ENCODE assay signal across 14 cellular contexts in genomic region chr19:18610556-18611326, GRCh38. TPM values are rescaled to one million over a fixed set of nuclear protein-coding genes. Genes with fewer than 3 reads are reported as not detected.
DNase-seq lines count a peak whose midpoint lies in the region; ATAC-seq and TF ChIP-seq lines count a peak whose summit lies in the region.
"Had no signal": no experiment of that assay in that cellular context is flagged by ENCODE, and none has a peak within 500 bp of the region (broad histone marks: within the 10 kb centered on the region; RNA-seq: fewer than 3 reads in every experiment).

No MANE protein-coding gene starts in this region.

- no TSS peak for BruUV-seq in Calu3 (replicated peaks; lab: Mats Ljungman, UMichigan)

- H2AFZ ChIP-seq in neural cell (ENCODE audit: low read depth, low read length): no peak overlapping the region

- no peaks in the 10 kb centered on the region for H3K79me2 ChIP-seq in neural cell (replicated peaks; ENCODE audit: insufficient read depth, low read length)

- CTCF ChIA-PET in Calu3 (lab: Charles Lee): no interaction called here

- H3K4me3 ChIP-seq in neural cell (ENCODE audit: low read length): peak overlapping the region; percentile 86

- TF ChIP-seq RAD21 in Ishikawa (IDR thresholded peaks at IDR 0.05; ENCODE audit: low read depth): no peak
- no peak for TF ChIP-seq RAD21 in neural cell (conservative IDR thresholded peaks at IDR 0.05)

- H3K27me3 Mint-ChIP-seq in Calu3 (ENCODE audit: unreplicated experiment) (peaks cover 85% of the 10 kb centered on the region), endothelial cell (ENCODE audit: unreplicated experiment) (peaks cover 31% of the 10 kb centered on the region)

- H3K4me2 ChIP-seq in neural cell (ENCODE audit: low read length): peak overlapping the region; percentile 35

- ATAC-seq in HG03571 (IDR thresholded peaks at IDR 0.05; ENCODE audit: unreplicated experiment): no peak
- ATAC-seq: heart left ventricle, right cardiac atrium had no signal

- H3K36me3 Mint-ChIP-seq in Calu3 (ENCODE audit: insufficient read depth, unreplicated experiment): peaks cover 9% of the 10 kb centered on the region
- peaks cover 4% of the 10 kb centered on the region for H3K36me3 Mint-ChIP-seq in endothelial cell (ENCODE audit: low read depth, unreplicated experiment)

- H3K36me3 ChIP-seq in neural cell (ENCODE audit: insufficient read depth, low read length): no peaks in the 10 kb centered on the region
- H3K36me3 ChIP-seq: heart left ventricle had no signal

- no peak for TF ChIP-seq CTCF in Calu3 (IDR thresholded peaks at IDR 0.05; ENCODE audit: unreplicated experiment)
- TF ChIP-seq CTCF in endothelial cell (IDR thresholded peaks at IDR 0.05; ENCODE audit: unreplicated experiment): no peak
- TF ChIP-seq CTCF in neural cell (IDR thresholded peaks at IDR 0.05; ENCODE audit: poor library complexity, severe bottlenecking): no peak

- intact Hi-C loops in Calu3 (cut with micrococcal nuclease; ENCODE audit: unreplicated experiment): no loop called here

- H3K27ac ChIP-seq in neural cell (ENCODE audit: low read length): no peak overlapping the region
- H3K27ac ChIP-seq: epithelial cell of prostate, heart left ventricle had no signal

- H4K20me1 ChIP-seq in neural cell (ENCODE audit: insufficient read depth): no peaks in the 10 kb centered on the region

- H3K4me1 Mint-ChIP-seq in Calu3 (ENCODE audit: low read depth, unreplicated experiment) (peaks cover 7% of the 10 kb centered on the region), endothelial cell (ENCODE audit: unreplicated experiment) (peaks cover 10% of the 10 kb centered on the region)

- no peak for DNase-seq in Calu3
- no peak for DNase-seq in endothelial cell (ENCODE audit: low spot score)
- DNase-seq in T1000 (lab: John Stamatoyannopoulos, UW): no peak
- DNase-seq in SIG-M5 (lab: John Stamatoyannopoulos, UW): no peak
- no peak for DNase-seq in ureter (ENCODE audit: low spot score)
- DNase-seq: activated CD4-positive, alpha-beta T cell treated with anti-CD3 and anti-CD28 coated beads, Interleukin-2, amount 10 ng/mL, durations not matched to agents 7 days and 5 days; heart left ventricle; NCI-H2107; right cardiac atrium had no signal

- H3K9ac ChIP-seq in neural cell (ENCODE audit: low read length): no peak overlapping the region

- H3F3A ChIP-seq in neural cell (ENCODE audit: insufficient read depth, low read length, poor library complexity, severe bottlenecking): no peaks in the 10 kb centered on the region

- no peaks in the 10 kb centered on the region for H3K9me2 ChIP-seq in neural cell (ENCODE audit: insufficient read depth, low read length)

- H3K9me3 ChIP-seq in neural cell (ENCODE audit: low read length): no peaks in the 10 kb centered on the region
- H3K9me3 ChIP-seq: heart left ventricle had no signal

- H3K27ac Mint-ChIP-seq in Calu3 (ENCODE audit: unreplicated experiment): no peak overlapping the region
- no peak overlapping the region for H3K27ac Mint-ChIP-seq in endothelial cell (ENCODE audit: unreplicated experiment)
- H3K27ac Mint-ChIP-seq: activated CD4-positive, alpha-beta T cell treated with anti-CD3 and anti-CD28 coated beads, Interleukin-2, amount 10 ng/mL, durations not matched to agents 7 days and 5 days; activated T-helper 1 cell treated with anti-CD3 and anti-CD28 coated beads, Interleukin-12 subunit alpha, Interleukin-12 subunit beta, Interleukin-2, Interleukin-4 antibody, amounts not matched to agents 30 ng/mL and 10 ng/mL and 1 ng/mL, durations not matched to agents 14 hours and 24 hours and 36 hours had no signal

- H3K27me3 ChIP-seq in neural cell (ENCODE audit: insufficient read depth, low read depth, low read length): peaks cover 66% of the 10 kb centered on the region

- H3K4me3 Mint-ChIP-seq in Calu3 (ENCODE audit: low read depth, unreplicated experiment) (peak overlapping the region; percentile 31), endothelial cell (ENCODE audit: unreplicated experiment) (peak overlapping the region; percentile 73)
- H3K4me3 Mint-ChIP-seq: activated CD4-positive, alpha-beta T cell treated with anti-CD3 and anti-CD28 coated beads, Interleukin-2, amount 10 ng/mL, durations not matched to agents 7 days and 5 days; activated T-helper 1 cell treated with anti-CD3 and anti-CD28 coated beads, Interleukin-12 subunit alpha, Interleukin-12 subunit beta, Interleukin-2, Interleukin-4 antibody, amounts not matched to agents 30 ng/mL and 10 ng/mL and 1 ng/mL, durations not matched to agents 14 hours and 24 hours and 36 hours had no signal

- TF ChIP-seq EP300 in Ishikawa (IDR thresholded peaks at IDR 0.05; ENCODE audit: borderline replicate concordance) (peak; percentile 84), neural cell (conservative IDR thresholded peaks at IDR 0.05; ENCODE audit: poor library complexity, severe bottlenecking) (no peak)

- H3K9me3 Mint-ChIP-seq in Calu3 (ENCODE audit: low read depth, unreplicated experiment) (no peaks in the 10 kb centered on the region), endothelial cell (ENCODE audit: unreplicated experiment) (no peaks in the 10 kb centered on the region)
- H3K9me3 Mint-ChIP-seq: activated CD4-positive, alpha-beta T cell treated with anti-CD3 and anti-CD28 coated beads, Interleukin-2, amount 10 ng/mL, durations not matched to agents 7 days and 5 days; activated T-helper 1 cell treated with anti-CD3 and anti-CD28 coated beads, Interleukin-12 subunit alpha, Interleukin-12 subunit beta, Interleukin-2, Interleukin-4 antibody, amounts not matched to agents 30 ng/mL and 10 ng/mL and 1 ng/mL, durations not matched to agents 14 hours and 24 hours and 36 hours had no signal

TF ChIP-seq in Ishikawa, 13 proteins besides CTCF, POLR2A, EP300 and RAD21 (continues in another document):
- TF ChIP-seq FOXM1 (IDR thresholded peaks at IDR 0.05; ENCODE audit: borderline replicate concordance, low read depth): peak; percentile 65
- TF ChIP-seq TAF1 (IDR thresholded peaks at IDR 0.05; ENCODE audit: low read depth): no peak
- TF ChIP-seq NFIC (IDR thresholded peaks at IDR 0.05): peak; percentile 67; the same call in 1 of the 2 replicates
- TF ChIP-seq CREB1 (IDR thresholded peaks at IDR 0.05; ENCODE audit: low read depth): no peak
- TF ChIP-seq TCF12 (IDR thresholded peaks at IDR 0.05; ENCODE audit: low read depth): peak; percentile 93
- TF ChIP-seq USF1 (IDR thresholded peaks at IDR 0.05): no peak
- TF ChIP-seq MAX (IDR thresholded peaks at IDR 0.05): peak; percentile 8; the same call in 1 of the 2 replicates
- no peak for TF ChIP-seq EGR1 (IDR thresholded peaks at IDR 0.05)
- peak; percentile 56 for TF ChIP-seq YY1 (IDR thresholded peaks at IDR 0.05; ENCODE audit: low read depth)

TF ChIP-seq in neural cell, 6 proteins besides CTCF, POLR2A, EP300 and RAD21:
- TF ChIP-seq MXI1 (conservative IDR thresholded peaks at IDR 0.05; ENCODE audit: poor library complexity, severe bottlenecking): no peak
- no peak for TF ChIP-seq EZH2 (IDR thresholded peaks at IDR 0.05; ENCODE audit: borderline replicate concordance, insufficient read depth, low read length, poor library complexity, severe bottlenecking)

RNA-seq across cellular contexts. Expression of gene TMEM59L, which starts 1.9 kb away (rescaled TPM):
- total RNA-seq in Calu3 (2022) (0.71 TPM in 1 of 2 replicates, not detected in the other), endothelial cell (ENCODE audit: unreplicated experiment) (0.15 TPM), ureter (1.3 TPM)
- 138 and 173 TPM in 2 replicates for polyA plus RNA-seq in neural cell
- polyA minus RNA-seq in neural cell: 39.4 and 42.1 TPM in 2 replicates

RNA-seq across cellular contexts. Expression of gene CRLF1, which starts 4.1 kb away (rescaled TPM):
- total RNA-seq in Calu3 (2022) (1.1 TPM in 1 of 2 replicates, not detected in the other), endothelial cell (ENCODE audit: unreplicated experiment) (0.74 TPM), ureter (7.8 TPM)
- 3.3 and 14.2 TPM in 2 replicates for polyA plus RNA-seq in neural cell
- polyA minus RNA-seq in neural cell: not detected in 2 replicates
- total RNA-seq: activated CD4-positive, alpha-beta T cell treated with anti-CD3 and anti-CD28 coated beads, Interleukin-2, amount 10 ng/mL, durations not matched to agents 7 days and 5 days; activated T-helper 1 cell treated with anti-CD3 and anti-CD28 coated beads, Interleukin-12 subunit alpha, Interleukin-12 subunit beta, Interleukin-2, Interleukin-4 antibody, amounts not matched to agents 30 ng/mL and 10 ng/mL and 1 ng/mL, durations not matched to agents 14 hours and 24 hours and 36 hours had no signal

RNA-seq across cellular contexts. Expression of gene REX1BD, which starts 22.1 kb away (rescaled TPM):
- total RNA-seq in Calu3 (2022) (39.9 and 40.1 TPM in 2 replicates), endothelial cell (ENCODE audit: unreplicated experiment) (88.8 TPM), ureter (62.1 TPM)
- polyA plus RNA-seq in neural cell: 214 and 277 TPM in 2 replicates
- polyA minus RNA-seq in neural cell: 21.4 and 24.6 TPM in 2 replicates

RNA-seq across cellular contexts. Expression of gene KLHL26, which starts 26.1 kb away (rescaled TPM):
- 7.2 and 7.5 TPM in 2 replicates for total RNA-seq in Calu3 (2022)
- total RNA-seq in endothelial cell (ENCODE audit: unreplicated experiment): 5.1 TPM
- 4.7 and 8.0 TPM in 2 replicates for polyA plus RNA-seq in neural cell
- polyA minus RNA-seq in neural cell: 14.6 TPM in 2 replicates
- 14.9 TPM for total RNA-seq in ureter

RNA-seq across cellular contexts. Expression of gene UBA52, which starts 39.1 kb away (rescaled TPM):
- 620 and 627 TPM in 2 replicates for total RNA-seq in Calu3 (2022)
- 1,465 TPM for total RNA-seq in endothelial cell (ENCODE audit: unreplicated experiment)
- 709 and 765 TPM in 2 replicates for polyA plus RNA-seq in neural cell
- 234 and 279 TPM in 2 replicates for polyA minus RNA-seq in neural cell
- total RNA-seq in ureter: 1,235 TPM
